Comparison of ENCODE assay signal across 11 cellular contexts in genomic region chr7:77935652-77936348, GRCh38.
A peak's percentile ranks its signal among the peaks of the same experiment; 100 is the strongest.
DNase-seq lines count a peak whose midpoint lies in the region; ATAC-seq and TF ChIP-seq lines count a peak whose summit lies in the region.
"Had no signal": no experiment of that assay in that cellular context is flagged by ENCODE, and none has a peak within 500 bp of the region (broad histone marks: within the 10 kb centered on the region; RNA-seq: fewer than 3 reads in every experiment).

No MANE protein-coding gene starts in this region.

- no peak overlapping the region for H3K14ac ChIP-seq in mesenchymal stem cell (ENCODE audit: low read length in 2 of 2)

- BruUV-seq in HCT116 (replicated peaks; lab: Mats Ljungman, UMichigan), result no TSS peak

- TF ChIP-seq CTCF in HCT116 (IDR thresholded peaks at IDR 0.05 in 2 of 3, conservative IDR thresholded peaks at IDR 0.05 in 1 of 3; ENCODE audit: borderline replicate concordance in 1 of 3, insufficient read depth in 1 of 3, low read depth in 2 of 3, low read length in 2 of 3) (peak; percentile 17 to 42 (median 30); a peak in 4 of 6 replicates), VCaP (conservative IDR thresholded peaks at IDR 0.05) (peak; percentile 71)

- no peak for ATAC-seq in HCT116
- no peak for ATAC-seq in GM18502 (IDR thresholded peaks at IDR 0.05; ENCODE audit: poor library complexity, unreplicated experiment)
- ATAC-seq in naive thymus-derived CD4-positive, alpha-beta T cell, result no peak
- no peak for ATAC-seq in HG03025 (IDR thresholded peaks at IDR 0.05; ENCODE audit: low FRiP score, unreplicated experiment)

- no peak overlapping the region for H4K91ac ChIP-seq in mesenchymal stem cell (ENCODE audit: low read length)

- no peak for DNase-seq in CD4-positive, alpha-beta memory T cell
- DNase-seq in HCT116 (ENCODE audit: low read depth, low spot score) (no peak), mesenchymal stem cell (no peak), UCSD-AML1 (lab: John Stamatoyannopoulos, UW; ENCODE audit: unreplicated experiment) (no peak)
- DNase-seq in naive thymus-derived CD4-positive, alpha-beta T cell, result no peak
- DNase-seq: amygdala, T1000 had no signal

- no peak for TF ChIP-seq POLR2A in HCT116 (IDR thresholded peaks at IDR 0.05; ENCODE audit: borderline replicate concordance, extremely low read depth, insufficient read depth, insufficient read length)

- H3K9me2 ChIP-seq in HCT116 (ENCODE audit: insufficient read depth), result no peaks in the 10 kb centered on the region

- POLR2A ChIA-PET in CD4-positive, alpha-beta memory T cell (lab: Charles Lee; ENCODE audit: partially characterized antibody), result interaction anchor here (0.6 kb wide), 1 partner anchor 581 kb away, joined by 3 read pairs; no protein-coding TSS in a partner anchor
- POLR2A ChIA-PET in HCT116 (lab: Charles Lee), result no interaction called here
- POLR2A ChIA-PET in naive thymus-derived CD4-positive, alpha-beta T cell (lab: Charles Lee), result no interaction called here

- no peak overlapping the region for H3K27ac ChIP-seq in CD4-positive, alpha-beta memory T cell (ENCODE audit: low read depth, low read length)
- H3K27ac ChIP-seq in HCT116 (ENCODE audit: low read depth, low read length) (no peak overlapping the region), VCaP (no peak overlapping the region), mesenchymal stem cell (ENCODE audit: low read length, poor library complexity, severe bottlenecking) (no peak overlapping the region)
- H3K27ac ChIP-seq in naive thymus-derived CD4-positive, alpha-beta T cell (ENCODE audit: low read depth, low read length), result no peak overlapping the region
- H3K27ac ChIP-seq: skin epidermis had no signal

- H3K79me1 ChIP-seq in mesenchymal stem cell (replicated peaks; ENCODE audit: low read length, poor library complexity, severe bottlenecking), result peaks cover 3% of the 10 kb centered on the region

- peak; percentile 47 for TF ChIP-seq RAD21 in HCT116 (IDR thresholded peaks at IDR 0.05; ENCODE audit: low read depth)

- H3K4me2 ChIP-seq in HCT116 (ENCODE audit: low read length) (no peak overlapping the region), mesenchymal stem cell (ENCODE audit: low read length, poor library complexity, severe bottlenecking) (no peak overlapping the region)

- no peaks in the 10 kb centered on the region for H4K20me1 ChIP-seq in HCT116 (ENCODE audit: insufficient read depth)

- CTCF ChIA-PET in CD4-positive, alpha-beta memory T cell (lab: Charles Lee; ENCODE audit: partially characterized antibody), result interaction anchor here (0.9 to 4.9 kb wide), 7 partner anchors 21 to 283 kb away, joined by 3 to 26 read pairs (median 3); partner anchors contain the start of gene PHTF2
- CTCF ChIA-PET in HCT116 (lab: Charles Lee), result interaction anchor here (0.8 to 1.3 kb wide), 2 partner anchors 281 to 284 kb away, joined by 3 to 9 read pairs; no protein-coding TSS in a partner anchor
- CTCF ChIA-PET in naive thymus-derived CD4-positive, alpha-beta T cell (lab: Charles Lee), result interaction anchor here (1.0 kb wide), 1 partner anchor 152 kb away, joined by 6 read pairs; no protein-coding TSS in a partner anchor

- no peaks in the 10 kb centered on the region for H3K9me3 Mint-ChIP-seq in CD4-positive, alpha-beta memory T cell
- no peaks in the 10 kb centered on the region for H3K9me3 Mint-ChIP-seq in naive thymus-derived CD4-positive, alpha-beta T cell

- H3K23ac ChIP-seq in mesenchymal stem cell (ENCODE audit: low read length in 2 of 2), result no peak overlapping the region

- H4K8ac ChIP-seq in mesenchymal stem cell (ENCODE audit: low read length), result no peak overlapping the region

- H3K79me2 ChIP-seq in HCT116 (ENCODE audit: insufficient read depth, low read length), result no peaks in the 10 kb centered on the region

- WGBS in mesenchymal stem cell, result no CpG with 5 or more reads among the region's 1 CpG

- H3K36me3 ChIP-seq in CD4-positive, alpha-beta memory T cell (ENCODE audit: insufficient read depth, low read length), result no peaks in the 10 kb centered on the region
- H3K36me3 ChIP-seq in HCT116 (ENCODE audit: control insufficient read depth in 1 of 2, insufficient read depth in 2 of 2, low read length in 2 of 2) (no peaks in the 10 kb centered on the region), mesenchymal stem cell (ENCODE audit: control insufficient read depth in 1 of 2, insufficient read depth in 2 of 2, low read depth in 1 of 2, low read length in 2 of 2) (no peaks in the 10 kb centered on the region)
- no peaks in the 10 kb centered on the region for H3K36me3 ChIP-seq in naive thymus-derived CD4-positive, alpha-beta T cell (ENCODE audit: control insufficient read depth in 2 of 3, insufficient read depth in 3 of 3, low read length in 3 of 3)

- peaks cover 6% of the 10 kb centered on the region for H3K4me1 ChIP-seq in CD4-positive, alpha-beta memory T cell (ENCODE audit: insufficient read depth, low read length)
- H3K4me1 ChIP-seq in HCT116 (ENCODE audit: control insufficient read depth in 1 of 2, insufficient read depth in 2 of 2, low read length in 2 of 2) (peaks cover 7 to 12% of the 10 kb centered on the region in 2 experiments; a peak in 3 of 4 replicates), mesenchymal stem cell (ENCODE audit: control insufficient read depth, insufficient read depth, low read depth, low read length) (no peaks in the 10 kb centered on the region)
- H3K4me1 ChIP-seq in naive thymus-derived CD4-positive, alpha-beta T cell (ENCODE audit: control insufficient read depth in 2 of 2, insufficient read depth in 2 of 2, low read length in 2 of 2), result no peaks in the 10 kb centered on the region

- H3K36me3 Mint-ChIP-seq in CD4-positive, alpha-beta memory T cell, result peaks cover 11 to 12% of the 10 kb centered on the region in 2 donors
- peaks cover 0 to 6% (median 3%) of the 10 kb centered on the region in 5 donors for H3K36me3 Mint-ChIP-seq in naive thymus-derived CD4-positive, alpha-beta T cell

- peaks cover 13 to 26% (median 17%) of the 10 kb centered on the region in 4 donors for H3K4me1 Mint-ChIP-seq in CD4-positive, alpha-beta memory T cell
- peaks cover 5 to 16% (median 11%) of the 10 kb centered on the region in 7 donors for H3K4me1 Mint-ChIP-seq in naive thymus-derived CD4-positive, alpha-beta T cell

- no peaks in the 10 kb centered on the region for H3K27me3 Mint-ChIP-seq in CD4-positive, alpha-beta memory T cell
- H3K27me3 Mint-ChIP-seq in naive thymus-derived CD4-positive, alpha-beta T cell, result no peaks in the 10 kb centered on the region

- no peak overlapping the region for H3K4ac ChIP-seq in mesenchymal stem cell (ENCODE audit: low read depth in 1 of 2, low read length in 2 of 2)

- no peak overlapping the region for H2AK5ac ChIP-seq in mesenchymal stem cell (ENCODE audit: low read length, severe bottlenecking)

- peak overlapping the region in 4 of 7 donors; percentile 8 to 57 (median 33) for H3K27ac Mint-ChIP-seq in CD4-positive, alpha-beta memory T cell
- H3K27ac Mint-ChIP-seq in naive thymus-derived CD4-positive, alpha-beta T cell, result peak overlapping the region in 2 of 9 donors; percentile 38 to 64

- H2BK15ac ChIP-seq in mesenchymal stem cell (ENCODE audit: low read depth, poor library complexity, severe bottlenecking), result no peak overlapping the region

- H3K4me3 ChIP-seq in CD4-positive, alpha-beta memory T cell (ENCODE audit: low read length in 2 of 2), result no peak overlapping the region
- no peak overlapping the region for H3K4me3 ChIP-seq in HCT116 (replicated peaks in 1 of 2; ENCODE audit: low read depth in 1 of 2, low read length in 2 of 2)
- H3K4me3 ChIP-seq in mesenchymal stem cell (ENCODE audit: insufficient read depth in 1 of 2, low read depth in 1 of 2, low read length in 2 of 2), result no peak overlapping the region
- H3K4me3 ChIP-seq in naive thymus-derived CD4-positive, alpha-beta T cell (ENCODE audit: low read length), result no peak overlapping the region
- H3K4me3 ChIP-seq: skin epidermis had no signal

- H3K27me3 ChIP-seq in CD4-positive, alpha-beta memory T cell (ENCODE audit: insufficient read depth, low read length), result no peaks in the 10 kb centered on the region
- no peaks in the 10 kb centered on the region for H3K27me3 ChIP-seq in HCT116 (ENCODE audit: insufficient read depth, low read length)
- H3K27me3 ChIP-seq in mesenchymal stem cell (ENCODE audit: control insufficient read depth in 1 of 2, insufficient read depth in 1 of 2, low read length in 2 of 2), result no peaks in the 10 kb centered on the region
- H3K27me3 ChIP-seq in naive thymus-derived CD4-positive, alpha-beta T cell (ENCODE audit: control insufficient read depth in 2 of 2, insufficient read depth in 2 of 2, low read length in 2 of 2), result no peaks in the 10 kb centered on the region

- H3K9ac ChIP-seq in HCT116 (ENCODE audit: low read length) (no peak overlapping the region), mesenchymal stem cell (ENCODE audit: low read length) (peak overlapping the region; percentile 4)

- intact Hi-C loops in CD4-positive, alpha-beta memory T cell (cut with micrococcal nuclease), result loop anchor here (2.0 to 10.0 kb wide), 3 partner anchors 141 to 278 kb away; partner anchors contain the start of genes PHTF2 and TMEM60
- intact Hi-C loops in HCT116 (cut with micrococcal nuclease), result loop anchor here (1.0 to 2.0 kb wide), 2 partner anchors 177 to 278 kb away; no protein-coding TSS in a partner anchor
- intact Hi-C loops in naive thymus-derived CD4-positive, alpha-beta T cell (cut with micrococcal nuclease), result loop anchor here (1.0 to 10.0 kb wide), 6 partner anchors 136 to 279 kb away; partner anchors contain the start of genes PHTF2 (in 1 of the 2) and TMEM60 (in 1 of the 2)

- no peak overlapping the region for H2BK12ac ChIP-seq in mesenchymal stem cell (ENCODE audit: low read length in 2 of 2)

- no peak overlapping the region for H2BK5ac ChIP-seq in mesenchymal stem cell (ENCODE audit: low read depth, low read length, poor library complexity, severe bottlenecking)

- H2BK120ac ChIP-seq in mesenchymal stem cell (ENCODE audit: low read depth, low read length), result no peak overlapping the region

- H3K9me3 ChIP-seq in CD4-positive, alpha-beta memory T cell (ENCODE audit: control insufficient read depth in 1 of 2, low read length in 2 of 2), result no peaks in the 10 kb centered on the region
- H3K9me3 ChIP-seq in HCT116 (ENCODE audit: control insufficient read depth in 1 of 2, insufficient read depth in 1 of 2, low read depth in 1 of 2, low read length in 2 of 2) (no peaks in the 10 kb centered on the region), mesenchymal stem cell (ENCODE audit: control insufficient read depth, low read length) (no peaks in the 10 kb centered on the region)
- no peaks in the 10 kb centered on the region for H3K9me3 ChIP-seq in naive thymus-derived CD4-positive, alpha-beta T cell (ENCODE audit: control insufficient read depth in 2 of 3, low read length in 3 of 3)

- no peak overlapping the region for H3K18ac ChIP-seq in mesenchymal stem cell (ENCODE audit: low read depth in 1 of 2, low read length in 2 of 2)

- peak overlapping the region in 1 of 8 donors; percentile 15 for H3K4me3 Mint-ChIP-seq in CD4-positive, alpha-beta memory T cell
- H3K4me3 Mint-ChIP-seq in naive thymus-derived CD4-positive, alpha-beta T cell, result peak overlapping the region in 4 of 10 donors; percentile 15 to 52 (median 34)

- H2AFZ ChIP-seq in HCT116 (ENCODE audit: low read depth, low read length, poor library complexity, severe bottlenecking) (no peak overlapping the region), mesenchymal stem cell (ENCODE audit: low read depth, low read length) (no peak overlapping the region)

- RAD21 ChIA-PET in HCT116 (lab: Charles Lee; ENCODE audit: low non-redundant PET in 1 of 2, low total read pairs in 2 of 2, uncharacterized antibody in 2 of 2, unreplicated experiment in 2 of 2), result no interaction called here
